2 cellular contexts compared by ENCODE assay signal in genomic region chr10:80449545-80449944, GRCh38.
TF ChIP-seq lines count a peak whose summit lies in the region.

No MANE protein-coding gene starts in this region.

TF ChIP-seq in HepG2, 621 proteins besides CTCF, POLR2A, EP300 and RAD21:
- TF ChIP-seq STAG1 (CRISPR knock-in tag; IDR thresholded peaks at IDR 0.05) = peak; percentile 24; the same call in 1 of the 2 replicates
- TF ChIP-seq ZNF629 (CRISPR knock-in tag; conservative IDR thresholded peaks at IDR 0.05) = peak; percentile 94
- TF ChIP-seq ZNF598 (CRISPR knock-in tag; IDR thresholded peaks at IDR 0.05; ENCODE audit: borderline replicate concordance) = no peak
- no peak for TF ChIP-seq ZHX2 (IDR thresholded peaks at IDR 0.05; ENCODE audit: low read depth)
- TF ChIP-seq ZHX2 (CRISPR knock-in tag; IDR thresholded peaks at IDR 0.05; ENCODE audit: borderline replicate concordance) = no peak
- no peak for TF ChIP-seq ZFP90 (CRISPR knock-in tag; IDR thresholded peaks at IDR 0.05; ENCODE audit: borderline replicate concordance)
- 0 out of 2 replicates have a peak, but pooled peaks have one; percentile 79 for TF ChIP-seq ZNF484 (CRISPR knock-in tag; IDR thresholded peaks at IDR 0.05; ENCODE audit: borderline replicate concordance, low read depth)
- TF ChIP-seq ZFX (CRISPR knock-in tag; IDR thresholded peaks at IDR 0.05; ENCODE audit: low read depth) = no peak
- TF ChIP-seq FOXA1 (IDR thresholded peaks at IDR 0.05) = no peak
- TF ChIP-seq FOXA1 (CRISPR knock-in tag; IDR thresholded peaks at IDR 0.05) = 0 out of 2 replicates have a peak, but pooled peaks have one; percentile 14
- TF ChIP-seq ZMYM3 (CRISPR knock-in tag; IDR thresholded peaks at IDR 0.05) = peak; percentile 58; the same call in 1 of the 2 replicates
- TF ChIP-seq ZBTB7B (CRISPR knock-in tag; IDR thresholded peaks at IDR 0.05) = 0 out of 2 replicates have a peak, but pooled peaks have one; percentile 29
- peak; percentile 32; the same call in 1 of the 2 replicates for TF ChIP-seq ZNF768 (CRISPR knock-in tag; IDR thresholded peaks at IDR 0.05)
- no peak for TF ChIP-seq BCLAF1 (IDR thresholded peaks at IDR 0.05)
- TF ChIP-seq KLF15 (CRISPR knock-in tag; IDR thresholded peaks at IDR 0.05; ENCODE audit: borderline replicate concordance) = no peak
- no peak for TF ChIP-seq ZNF276 (CRISPR knock-in tag; IDR thresholded peaks at IDR 0.05; ENCODE audit: low read depth)

TF ChIP-seq in GM12878, 131 proteins besides CTCF, POLR2A, EP300 and RAD21:
- no peak for TF ChIP-seq USF2 (IDR thresholded peaks at IDR 0.05; ENCODE audit: borderline replicate concordance, low read depth, low read length)
- no peak for TF ChIP-seq SRF (IDR thresholded peaks at IDR 0.05; ENCODE audit: low read depth in 2 of 2, low read length in 2 of 2)
- TF ChIP-seq ZBTB4 (CRISPR knock-in tag; IDR thresholded peaks at IDR 0.05) = no peak
- TF ChIP-seq HDAC6 (IDR thresholded peaks at IDR 0.05; ENCODE audit: unreplicated experiment) = no peak
- no peak for TF ChIP-seq POLR2AphosphoS5 (IDR thresholded peaks at IDR 0.05; ENCODE audit: low read length)
- TF ChIP-seq TCF7 (IDR thresholded peaks at IDR 0.05; ENCODE audit: borderline replicate concordance) = no peak
- no peak for TF ChIP-seq ZNF622 (IDR thresholded peaks at IDR 0.05)
- TF ChIP-seq RFX5 (IDR thresholded peaks at IDR 0.05; ENCODE audit: low read depth, low read length) = no peak
- no peak for TF ChIP-seq ATF7 (IDR thresholded peaks at IDR 0.05; ENCODE audit: low read depth)
- no peak for TF ChIP-seq WRNIP1 (IDR thresholded peaks at IDR 0.05; ENCODE audit: borderline replicate concordance, low read depth, low read length)
- no peak for TF ChIP-seq ZBED1 (IDR thresholded peaks at IDR 0.05; ENCODE audit: borderline replicate concordance)
- no peak for TF ChIP-seq BACH1 (IDR thresholded peaks at IDR 0.05; ENCODE audit: borderline replicate concordance)
- TF ChIP-seq SKIL (IDR thresholded peaks at IDR 0.05; ENCODE audit: low read depth, poor library complexity, severe bottlenecking) = no peak
- TF ChIP-seq CHD2 (IDR thresholded peaks at IDR 0.05; ENCODE audit: borderline replicate concordance, low read depth, low read length) = no peak
- TF ChIP-seq GABPA (IDR thresholded peaks at IDR 0.05; ENCODE audit: low read depth) = no peak
- TF ChIP-seq IKZF1 (conservative IDR thresholded peaks at IDR 0.05) = no peak
- no peak for TF ChIP-seq SMAD5 (IDR thresholded peaks at IDR 0.05; ENCODE audit: low read depth)
- TF ChIP-seq FOXK2 (IDR thresholded peaks at IDR 0.05) = no peak
- no peak for TF ChIP-seq ZNF217 (IDR thresholded peaks at IDR 0.05)
- TF ChIP-seq RAD51 (IDR thresholded peaks at IDR 0.05) = no peak
